Comparison of ENCODE assay signal across 14 cellular contexts in the genomic region with DNA sequence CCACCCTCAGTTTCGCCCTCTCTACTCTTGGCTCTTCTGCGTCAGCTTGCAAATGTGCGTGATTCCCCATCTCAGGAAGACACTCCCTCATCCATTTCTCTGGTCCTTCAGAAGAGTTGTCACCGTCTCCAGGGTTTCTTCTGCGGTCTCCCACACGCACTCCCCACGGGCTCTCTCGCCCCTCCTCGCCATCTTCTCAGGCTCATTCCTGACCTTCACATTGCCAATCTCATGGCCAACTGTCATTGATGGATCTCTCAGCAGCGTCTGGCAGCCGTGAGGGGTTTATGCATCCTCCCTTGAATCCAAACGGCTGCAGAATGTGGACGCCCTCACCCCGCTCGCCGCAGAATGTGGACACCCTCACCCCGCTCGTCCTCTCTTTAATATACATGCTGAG. TPM values are rescaled to one million over a fixed set of nuclear protein-coding genes. Genes with fewer than 3 reads are reported as not detected.
DNase-seq lines count a peak whose midpoint lies in the region; ATAC-seq and TF ChIP-seq lines count a peak whose summit lies in the region.
"Had no signal": no experiment of that assay in that cellular context is flagged by ENCODE, and none has a peak within 500 bp of the region (broad histone marks: within the 10 kb centered on the region; RNA-seq: fewer than 3 reads in every experiment).

No MANE protein-coding gene starts in this region.

- peaks cover 43 to 92% (median 43%) of the 10 kb centered on the region in 3 donors for H3K4me1 ChIP-seq in esophagus squamous epithelium
- peaks cover 80% of the 10 kb centered on the region for H3K4me1 ChIP-seq in suprapubic skin
- peaks cover 0 to 26% (median 0%) of the 10 kb centered on the region in 3 donors for H3K4me1 ChIP-seq in gastroesophageal sphincter
- peaks cover 5 to 32% (median 25%) of the 10 kb centered on the region in 4 donors for H3K4me1 ChIP-seq in esophagus muscularis mucosa

- intact Hi-C loops in esophagus squamous epithelium (cut with DNase I) (no loop called here), esophagus muscularis mucosa (cut with DNase I) (no loop called here)

- DNase-seq in H7 = peak; percentile 29
- DNase-seq in WTC11 (ENCODE audit: low spot score) = no peak
- no peak for DNase-seq in esophagus squamous epithelium (lab: John Stamatoyannopoulos, UW)
- DNase-seq in suprapubic skin (ENCODE audit: low spot score in 2 of 2) = no peak
- no peak for DNase-seq in DMS 273 treated with DMSO at 0.1 percent for 48 hours (lab: John Stamatoyannopoulos, UW)
- no peak for DNase-seq in esophagus muscularis mucosa (ENCODE audit: extremely low spot score)
- DNase-seq: DMS153, NCI-H1436, NCI-H2029 treated with DMSO at 0.1 percent for 48 hours, NCI-H510A, RPMI8226 had no signal

- TF ChIP-seq CTCF in WTC11 (IDR thresholded peaks at IDR 0.05) = no peak
- no peak for TF ChIP-seq CTCF in esophagus squamous epithelium (IDR thresholded peaks at IDR 0.05)
- TF ChIP-seq CTCF in suprapubic skin (IDR thresholded peaks at IDR 0.05) = no peak
- no peak for TF ChIP-seq CTCF in gastroesophageal sphincter (IDR thresholded peaks at IDR 0.05)
- TF ChIP-seq CTCF in esophagus muscularis mucosa (IDR thresholded peaks at IDR 0.05) = no peak

- CTCF ChIA-PET in WTC11 (lab: Charles Lee) = interaction anchor here (1.0 kb wide), 1 partner anchor 17 kb away, joined by 6 read pairs; no protein-coding TSS in a partner anchor

- H3K9me3 ChIP-seq in esophagus squamous epithelium (no peaks in the 10 kb centered on the region), suprapubic skin (no peaks in the 10 kb centered on the region), gastroesophageal sphincter (no peaks in the 10 kb centered on the region), esophagus muscularis mucosa (no peaks in the 10 kb centered on the region)
- H3K9me3 ChIP-seq: SJSA1 had no signal

- H3K27ac Mint-ChIP-seq in WTC11 = peak overlapping the region; percentile 3; the same call in 1 of the 2 replicates
- H3K27ac Mint-ChIP-seq: B cell had no signal

- no peaks in the 10 kb centered on the region for H3K9me3 Mint-ChIP-seq in WTC11

- H3K4me3 ChIP-seq in H7 (ENCODE audit: insufficient read depth, low read depth, low read length) (no peak overlapping the region), esophagus squamous epithelium (no peak overlapping the region), suprapubic skin (no peak overlapping the region), gastroesophageal sphincter (no peak overlapping the region), esophagus muscularis mucosa (no peak overlapping the region)
- H3K4me3 ChIP-seq: SJSA1 had no signal

- H3K4me1 Mint-ChIP-seq in WTC11 = peaks cover 48% of the 10 kb centered on the region

- WGBS in esophagus squamous epithelium, 2 donors = 76 to 87% methylated on average over 9 to 11 of the region's 18 CpGs
- 76% methylated on average over 18 of the region's 18 CpGs for WGBS in suprapubic skin
- WGBS in gastroesophageal sphincter (ENCODE audit: low coverage in 1 of 2), 2 donors = 74 to 100% methylated on average over 2 to 18 of the region's 18 CpGs
- WGBS in esophagus muscularis mucosa = 84% methylated on average over 18 of the region's 18 CpGs

- no peak for ATAC-seq in WTC11
- no peak for ATAC-seq in gastroesophageal sphincter

- H3K27ac ChIP-seq in esophagus squamous epithelium = peak overlapping the region; percentile 80 to 91 (median 88)
- peak overlapping the region; percentile 63 for H3K27ac ChIP-seq in suprapubic skin
- no peak overlapping the region for H3K27ac ChIP-seq in gastroesophageal sphincter
- no peak overlapping the region for H3K27ac ChIP-seq in esophagus muscularis mucosa (replicated peaks in 1 of 4)
- H3K27ac ChIP-seq: SJSA1 had no signal

- H3K27me3 Mint-ChIP-seq in WTC11 (ENCODE audit: low read depth) = no peaks in the 10 kb centered on the region
- H3K27me3 Mint-ChIP-seq: B cell had no signal

- no peaks in the 10 kb centered on the region for H3K36me3 ChIP-seq in H7 (replicated peaks; ENCODE audit: control insufficient read depth, insufficient read depth, low read length)
- peaks cover 0 to 9% (median 5%) of the 10 kb centered on the region in 3 donors for H3K36me3 ChIP-seq in esophagus squamous epithelium
- H3K36me3 ChIP-seq in suprapubic skin = no peaks in the 10 kb centered on the region
- H3K36me3 ChIP-seq in gastroesophageal sphincter = peaks cover 0 to 10% of the 10 kb centered on the region in 2 donors
- H3K36me3 ChIP-seq in esophagus muscularis mucosa = peaks cover 0 to 8% (median 6%) of the 10 kb centered on the region in 4 donors

- POLR2A ChIA-PET in WTC11 (lab: Charles Lee) = interaction anchor here (1.1 kb wide), 1 partner anchor 41 kb away, joined by 3 read pairs; a partner anchor contains a TSS

- TF ChIP-seq EP300 in suprapubic skin (IDR thresholded peaks at IDR 0.05) (no peak), gastroesophageal sphincter (IDR thresholded peaks at IDR 0.05) (no peak), esophagus muscularis mucosa (IDR thresholded peaks at IDR 0.05) (no peak)

- no peak overlapping the region for H3K4me3 Mint-ChIP-seq in WTC11
- H3K4me3 Mint-ChIP-seq: B cell had no signal

- TF ChIP-seq POLR2A in esophagus squamous epithelium (IDR thresholded peaks at IDR 0.05) = no peak
- TF ChIP-seq POLR2A in suprapubic skin (IDR thresholded peaks at IDR 0.05) = no peak
- TF ChIP-seq POLR2A in gastroesophageal sphincter (IDR thresholded peaks at IDR 0.05) = no peak
- TF ChIP-seq POLR2A in esophagus muscularis mucosa (IDR thresholded peaks at IDR 0.05; ENCODE audit: low read depth) = no peak

- H3K27me3 ChIP-seq in H7 (ENCODE audit: control insufficient read depth, insufficient read depth, low read length) = no peaks in the 10 kb centered on the region
- no peaks in the 10 kb centered on the region for H3K27me3 ChIP-seq in esophagus squamous epithelium
- H3K27me3 ChIP-seq in suprapubic skin = no peaks in the 10 kb centered on the region
- H3K27me3 ChIP-seq in gastroesophageal sphincter = no peaks in the 10 kb centered on the region
- H3K27me3 ChIP-seq in esophagus muscularis mucosa = no peaks in the 10 kb centered on the region
- H3K27me3 ChIP-seq: SJSA1 had no signal

- peaks cover 5% of the 10 kb centered on the region for H3K36me3 Mint-ChIP-seq in WTC11

TF ChIP-seq in WTC11, 78 proteins besides CTCF, POLR2A, EP300 and RAD21:
- TF ChIP-seq, protein P1, sequence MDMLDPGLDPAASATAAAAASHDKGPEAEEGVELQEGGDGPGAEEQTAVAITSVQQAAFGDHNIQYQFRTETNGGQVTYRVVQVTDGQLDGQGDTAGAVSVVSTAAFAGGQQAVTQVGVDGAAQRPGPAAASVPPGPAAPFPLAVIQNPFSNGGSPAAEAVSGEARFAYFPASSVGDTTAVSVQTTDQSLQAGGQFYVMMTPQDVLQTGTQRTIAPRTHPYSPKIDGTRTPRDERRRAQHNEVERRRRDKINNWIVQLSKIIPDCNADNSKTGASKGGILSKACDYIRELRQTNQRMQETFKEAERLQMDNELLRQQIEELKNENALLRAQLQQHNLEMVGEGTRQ (CRISPR knock-in tag; IDR thresholded peaks at IDR 0.05) = no peak

RNA-seq across cellular contexts. Expression of a gene that starts 10.5 kb away (rescaled TPM):
- total RNA-seq in H7 (2014; rRNA removed; shearing (Covaris generic)) = 24.4 and 37.9 TPM in 2 replicates
- 26.5 to 35.3 TPM (median 28.7 TPM) in 3 replicates for total RNA-seq in WTC11 (2021)
- 10 to 100 TPM; 13.3 to 35.5 (median 21.5) TPM for total RNA-seq in esophagus squamous epithelium
- 10 to 100 TPM; 34.6 to 52.5 (median 44.3) TPM for total RNA-seq in suprapubic skin
- 10 to 100 TPM; 13.3 to 34.2 (median 20.1) TPM for total RNA-seq in gastroesophageal sphincter
- total RNA-seq in esophagus muscularis mucosa = 10 to 100 TPM; 14.4 to 29.4 (median 24.0) TPM

RNA-seq across cellular contexts. Expression of a gene that starts 39.3 kb away (rescaled TPM):
- total RNA-seq in H7 (2014; rRNA removed; shearing (Covaris generic)) = 27.1 and 33.4 TPM in 2 replicates
- total RNA-seq in WTC11 (2021) = 36.8 to 38.3 TPM (median 38.0 TPM) in 3 replicates
- 10 to 100 TPM in 3 of 4 donors, 1 to 10 TPM in 1; 7.8 to 15.3 (median 14.5) TPM for total RNA-seq in esophagus squamous epithelium
- 10 to 100 TPM; 16.9 to 35.4 (median 23.3) TPM for total RNA-seq in suprapubic skin
- total RNA-seq in gastroesophageal sphincter = 10 to 100 TPM; 20.6 to 29.0 (median 23.8) TPM
- total RNA-seq in esophagus muscularis mucosa = 10 to 100 TPM; 15.2 to 33.7 (median 21.5) TPM

RNA-seq across cellular contexts. Expression of a gene that starts 40.8 kb away (rescaled TPM):
- total RNA-seq in H7 (2014; rRNA removed; shearing (Covaris generic)) = 3,029 and 3,176 TPM in 2 replicates
- total RNA-seq in WTC11 (2021) (3,009 to 3,279 TPM (median 3,249 TPM) in 3 replicates), esophagus squamous epithelium (1,000 to 10,000 TPM; 1,469 to 2,891 (median 2,008) TPM), suprapubic skin (1,000 to 10,000 TPM; 2,537 to 3,396 (median 3,080) TPM), gastroesophageal sphincter (1,000 to 10,000 TPM; 1,539 to 2,425 (median 1,793) TPM), esophagus muscularis mucosa (1,000 to 10,000 TPM; 2,019 to 2,284 (median 2,183) TPM)

Comparison
In these comparisons a context has a peak if more than half of its experiments do, and no peak if none do; other contexts are left out.
1. H3K27ac ChIP-seq: peak in esophagus squamous epithelium (4 of 4) and suprapubic skin (single experiment); none in gastroesophageal sphincter (0 of 4) and esophagus muscularis mucosa (0 of 4).